In the genomic region with DNA sequence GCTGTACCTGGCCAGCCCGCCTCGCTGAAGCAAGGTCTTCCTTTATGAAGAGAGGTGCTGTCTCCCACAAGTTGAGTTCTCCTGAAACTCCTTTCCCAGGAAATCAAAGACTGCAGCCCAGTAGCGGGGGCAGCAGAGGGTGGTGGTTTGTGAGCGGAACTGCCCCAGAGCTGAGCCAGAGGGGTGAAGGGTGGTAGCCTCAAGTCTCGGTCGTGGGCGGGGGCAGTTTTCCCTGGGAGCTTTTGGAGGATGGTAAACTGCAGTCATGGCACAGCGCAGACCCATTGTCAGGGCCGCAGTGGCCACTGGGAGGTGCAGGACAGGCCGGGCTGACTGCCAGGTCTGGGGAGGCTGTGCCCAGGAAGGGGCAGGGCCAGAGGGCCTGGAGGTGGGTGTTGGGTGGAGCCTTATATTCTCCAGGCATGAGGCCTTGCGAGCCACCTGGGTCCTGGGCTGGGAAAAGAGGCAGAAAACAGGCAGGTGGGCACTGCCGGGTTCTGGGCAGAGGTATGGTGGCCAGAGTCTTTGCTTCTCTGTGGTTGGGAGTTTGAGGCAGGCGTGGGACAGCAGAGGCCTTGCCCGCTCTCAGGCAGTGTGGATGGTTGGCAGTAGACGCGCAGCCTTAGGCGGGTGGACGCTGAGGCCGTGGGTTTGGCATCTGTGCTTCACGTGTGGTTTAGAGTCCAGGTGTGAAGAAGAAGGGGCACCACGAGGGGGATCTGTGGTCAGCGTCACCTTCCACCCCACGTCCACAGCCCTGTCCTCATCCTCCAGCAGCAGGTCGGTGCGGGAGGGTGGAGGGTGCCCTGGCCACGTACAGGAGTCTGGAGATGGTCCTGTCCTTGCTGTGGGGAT, we compare ENCODE assay signal across 23 cellular contexts.
DNase-seq lines count a peak whose midpoint lies in the region; ATAC-seq and TF ChIP-seq lines count a peak whose summit lies in the region.
"Had no signal": no experiment of that assay in that cellular context is flagged by ENCODE, and none has a peak within 500 bp of the region (broad histone marks: within the 10 kb centered on the region; RNA-seq: fewer than 3 reads in every experiment).

No MANE protein-coding gene starts in this region.

- no peaks in the 10 kb centered on the region for H3F3A ChIP-seq in GM23338 (replicated peaks; ENCODE audit: low read depth)

- no peak overlapping the region for H3K4me2 ChIP-seq in GM23338

- H3K4me1 Mint-ChIP-seq in GM23338, result no peaks in the 10 kb centered on the region; the same call in 2 of the 3 replicates
- H3K4me1 Mint-ChIP-seq: activated B cell treated with CpG ODN at 0.5 μM for 24 hours; activated CD4-positive, alpha-beta memory T cell treated with anti-CD3 and anti-CD28 coated beads, Interleukin-2, amount 10 ng/mL, durations not matched to agents 7 days and 5 days; CD8-positive, alpha-beta memory T cell; naive thymus-derived CD8-positive, alpha-beta T cell had no signal

- intact Hi-C loops in dorsolateral prefrontal cortex (cut with DNase I), result no loop called here

- H3K9me3 ChIP-seq in WERI-Rb-1 (ENCODE audit: severe bottlenecking), result no peaks in the 10 kb centered on the region
- no peaks in the 10 kb centered on the region for H3K9me3 ChIP-seq in suprapubic skin
- H3K9me3 ChIP-seq: left lung, pancreas, vagina had no signal

- no peaks in the 10 kb centered on the region for H3K9me3 Mint-ChIP-seq in GM23338
- H3K9me3 Mint-ChIP-seq: activated CD4-positive, alpha-beta memory T cell treated with anti-CD3 and anti-CD28 coated beads, Interleukin-2, amount 10 ng/mL, durations not matched to agents 7 days and 5 days; T-helper 2 cell treated with Interferon-gamma antibody and Interleukin-4, amounts not matched to agents 5 μg/mL and 100 μg/mL, for 36 hours had no signal

- H3K4me3 Mint-ChIP-seq in GM23338, result no peak overlapping the region
- H3K4me3 Mint-ChIP-seq: activated B cell treated with CpG ODN at 0.5 μM for 24 hours; activated CD4-positive, alpha-beta memory T cell treated with anti-CD3 and anti-CD28 coated beads, Interleukin-2, amount 10 ng/mL, durations not matched to agents 7 days and 5 days; CD8-positive, alpha-beta memory T cell; naive thymus-derived CD8-positive, alpha-beta T cell; T-helper 2 cell treated with Interferon-gamma antibody and Interleukin-4, amounts not matched to agents 5 μg/mL and 100 μg/mL, for 36 hours had no signal

- H3K36me3 Mint-ChIP-seq in GM23338 (ENCODE audit: low read depth), result peaks cover 3% of the 10 kb centered on the region; the same call in 1 of the 3 replicates
- H3K36me3 Mint-ChIP-seq: CD8-positive, alpha-beta memory T cell; naive thymus-derived CD8-positive, alpha-beta T cell had no signal

- no peaks in the 10 kb centered on the region for H3K79me2 ChIP-seq in GM23338 (replicated peaks; ENCODE audit: insufficient read depth)

- H3K27me3 Mint-ChIP-seq in GM23338 (ENCODE audit: insufficient read depth, low read depth, poor library complexity), result peaks cover 5% of the 10 kb centered on the region
- H3K27me3 Mint-ChIP-seq: activated B cell treated with CpG ODN at 0.5 μM for 24 hours; activated CD4-positive, alpha-beta memory T cell treated with anti-CD3 and anti-CD28 coated beads, Interleukin-2, amount 10 ng/mL, durations not matched to agents 7 days and 5 days; CD8-positive, alpha-beta memory T cell; naive thymus-derived CD8-positive, alpha-beta T cell had no signal

- H3K9me2 ChIP-seq in GM23338 (ENCODE audit: insufficient read depth), result no peaks in the 10 kb centered on the region

- DNase-seq in GM23338 (ENCODE audit: low spot score) (no peak), NCI-H2029 (lab: John Stamatoyannopoulos, UW) (peak; percentile 77), dorsolateral prefrontal cortex (peak in 6 of 10 donors; percentile 57 to 78 (median 66)), pons (ENCODE audit: low spot score) (peak; percentile 68), WERI-Rb-1 (no peak), LoVo (ENCODE audit: low spot score) (no peak), suprapubic skin (ENCODE audit: low spot score in 2 of 2) (no peak)
- DNase-seq: activated B cell treated with CpG ODN at 0.5 μM for 24 hours; activated CD4-positive, alpha-beta memory T cell treated with anti-CD3 and anti-CD28 coated beads, Interleukin-2, amount 10 ng/mL, durations not matched to agents 7 days and 5 days; activated effector memory CD4-positive, alpha-beta T cell treated with anti-CD3 and anti-CD28 coated beads, Interleukin-2, amount 50 U/mL, for 16 hours; CD8-positive, alpha-beta memory T cell; DND-41; glutamatergic neuron; IMR-90; naive thymus-derived CD8-positive, alpha-beta T cell; NCI-H1417; NCI-H2107; NCI-H524 had no signal

- no peaks in the 10 kb centered on the region for H3K4me1 ChIP-seq in GM23338 (ENCODE audit: insufficient read depth)
- H3K4me1 ChIP-seq in suprapubic skin, result peaks cover 5% of the 10 kb centered on the region
- H3K4me1 ChIP-seq: left lung, pancreas had no signal

- no peak overlapping the region for H3K27ac Mint-ChIP-seq in GM23338
- H3K27ac Mint-ChIP-seq: activated B cell treated with CpG ODN at 0.5 μM for 24 hours; activated CD4-positive, alpha-beta memory T cell treated with anti-CD3 and anti-CD28 coated beads, Interleukin-2, amount 10 ng/mL, durations not matched to agents 7 days and 5 days; CD8-positive, alpha-beta memory T cell; naive thymus-derived CD8-positive, alpha-beta T cell; T-helper 2 cell treated with Interferon-gamma antibody and Interleukin-4, amounts not matched to agents 5 μg/mL and 100 μg/mL, for 36 hours had no signal

- no peaks in the 10 kb centered on the region for H4K20me1 ChIP-seq in GM23338 (replicated peaks; ENCODE audit: insufficient read depth)

- ATAC-seq in GM23338, result peak; percentile 34; the same call in 2 of the 3 replicates
- ATAC-seq: left lung; naive thymus-derived CD8-positive, alpha-beta T cell had no signal

- H3K4me3 ChIP-seq in GM23338 (no peak overlapping the region), dorsolateral prefrontal cortex (no peak overlapping the region), WERI-Rb-1 (ENCODE audit: low read depth, low read length) (no peak overlapping the region), suprapubic skin (no peak overlapping the region)
- H3K4me3 ChIP-seq: left lung, pancreas, vagina had no signal

- no peak overlapping the region for H2AFZ ChIP-seq in GM23338

- WGBS in suprapubic skin, result 92% methylated on average over 21 of the region's 26 CpGs

- no peak overlapping the region for H3K27ac ChIP-seq in GM23338 (ENCODE audit: low read depth)
- H3K27ac ChIP-seq in dorsolateral prefrontal cortex, result peak overlapping the region in 41 of 59 donors; percentile 0 to 77 (median 46)
- no peak overlapping the region for H3K27ac ChIP-seq in WERI-Rb-1
- no peak overlapping the region for H3K27ac ChIP-seq in suprapubic skin
- H3K27ac ChIP-seq: HL-60, left lung, pancreas, vagina had no signal

- TF ChIP-seq CTCF in GM23338 (conservative IDR thresholded peaks at IDR 0.05; ENCODE audit: low read depth in 2 of 2) (no peak), dorsolateral prefrontal cortex (IDR thresholded peaks at IDR 0.05 in 54 of 56, conservative IDR thresholded peaks at IDR 0.05 in 2 of 56; ENCODE audit: low read depth in 1 of 56, partially characterized antibody in 56 of 56) (peak in 24 of 56 donors; percentile 7 to 54 (median 18)), WERI-Rb-1 (IDR thresholded peaks at IDR 0.05; ENCODE audit: low read depth, low read length) (no peak), suprapubic skin (IDR thresholded peaks at IDR 0.05) (no peak)

- no peaks in the 10 kb centered on the region for H3K27me3 ChIP-seq in GM23338 (ENCODE audit: insufficient read depth)
- H3K27me3 ChIP-seq in dorsolateral prefrontal cortex, result no peaks in the 10 kb centered on the region
- H3K27me3 ChIP-seq in WERI-Rb-1 (ENCODE audit: insufficient read depth, low read depth, severe bottlenecking), result no peaks in the 10 kb centered on the region
- peaks cover 4% of the 10 kb centered on the region for H3K27me3 ChIP-seq in suprapubic skin
- H3K27me3 ChIP-seq: left lung, pancreas, vagina had no signal

- H3K36me3 ChIP-seq in GM23338 (ENCODE audit: insufficient read depth) (no peaks in the 10 kb centered on the region), WERI-Rb-1 (no peaks in the 10 kb centered on the region; the same call in 1 of the 2 replicates), suprapubic skin (no peaks in the 10 kb centered on the region)
- H3K36me3 ChIP-seq: left lung, pancreas, vagina had no signal

- TF ChIP-seq EP300 in suprapubic skin (IDR thresholded peaks at IDR 0.05), result no peak

- TF ChIP-seq POLR2A in suprapubic skin (IDR thresholded peaks at IDR 0.05), result no peak

TF ChIP-seq in GM23338, 12 proteins besides CTCF, POLR2A, EP300 and RAD21 (continues in another document):
- TF ChIP-seq NANOG (IDR thresholded peaks at IDR 0.05; ENCODE audit: borderline replicate concordance) (no peak), EZH2 (IDR thresholded peaks at IDR 0.05; ENCODE audit: low read depth, unreplicated experiment) (no peak), EZH2phosphoT487 (IDR thresholded peaks at IDR 0.05; ENCODE audit: unreplicated experiment) (no peak), ZNF331 (CRISPR knock-in tag; IDR thresholded peaks at IDR 0.05; ENCODE audit: low read depth) (no peak), REST (IDR thresholded peaks at IDR 0.05; ENCODE audit: unreplicated experiment) (no peak)

Comparison
In these comparisons a context has a peak if more than half of its experiments do, and no peak if none do; other contexts are left out.
1. DNase-seq: peak in NCI-H2029 (single experiment), dorsolateral prefrontal cortex (6 of 10) and pons (single experiment); none in GM23338 (single experiment), WERI-Rb-1 (single experiment), LoVo (single experiment) and suprapubic skin (0 of 2).
2. H3K27ac ChIP-seq: peak in dorsolateral prefrontal cortex (41 of 59); none in GM23338 (single experiment), WERI-Rb-1 (single experiment) and suprapubic skin (single experiment).